Comparison of ENCODE assay signal across 13 cellular contexts in the genomic region with DNA sequence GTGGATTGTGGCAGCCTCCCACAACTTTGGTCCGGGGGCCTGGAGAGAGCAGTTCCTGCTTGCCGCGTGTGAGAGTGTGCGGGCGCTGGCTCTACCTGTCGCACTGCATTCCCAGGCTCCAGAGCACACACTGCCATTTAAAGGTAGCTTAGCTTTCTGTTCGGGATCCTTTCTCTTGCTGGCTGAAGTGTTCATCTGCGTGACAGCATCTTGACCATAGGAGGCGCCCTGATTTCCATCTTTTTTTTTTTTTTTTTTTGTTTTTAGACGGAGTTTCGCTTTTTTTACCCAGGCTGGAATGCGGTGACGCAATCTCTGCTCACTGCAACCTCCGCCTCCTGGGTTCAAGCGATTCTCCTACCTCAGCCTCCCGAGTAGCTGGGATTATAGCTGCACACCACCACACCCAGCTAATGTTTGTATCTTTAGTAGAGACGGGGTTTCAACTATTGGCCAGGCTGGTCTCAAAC. TPM values are rescaled to one million over a fixed set of nuclear protein-coding genes. Genes with fewer than 3 reads are reported as not detected.
DNase-seq lines count a peak whose midpoint lies in the region; ATAC-seq and TF ChIP-seq lines count a peak whose summit lies in the region.
"Not testable (repeated sequence)": the region's sequence is repeated elsewhere in the genome, so short reads cannot be mapped to it uniquely, and the experiment has no call there.
"Had no signal": no experiment of that assay in that cellular context is flagged by ENCODE, and none has a peak within 500 bp of the region (broad histone marks: within the 10 kb centered on the region; RNA-seq: fewer than 3 reads in every experiment).

No MANE protein-coding gene starts in this region.

- H3K27ac ChIP-seq in Peyer's patch: peak overlapping the region in 2 of 4 donors; percentile 58 to 59
- H3K27ac ChIP-seq in breast epithelium: peak overlapping the region; percentile 72 to 74
- H3K27ac ChIP-seq in neural progenitor cell: not testable (repeated sequence)

- not testable (repeated sequence) for H3K9me3 Mint-ChIP-seq in CD14-positive monocyte; HFFc6; neural progenitor cell; stimulated activated naive B cell treated with anti-CD40 and anti-IgM and Interleukin-4, amounts not matched to agents 10 μg/mL and 1 μg/mL and 100 μg/mL, for 72 hours

- not testable (repeated sequence) for TF ChIP-seq CTCF in CD14-positive monocyte (IDR thresholded peaks at IDR 0.05)
- peak; percentile 45 for TF ChIP-seq CTCF in HFFc6 (IDR thresholded peaks at IDR 0.05)
- TF ChIP-seq CTCF in Peyer's patch (IDR thresholded peaks at IDR 0.05): peak in 1 of 6 experiments; percentile 23
- peak in 2 of 3 donors; percentile 25 to 56 for TF ChIP-seq CTCF in breast epithelium (IDR thresholded peaks at IDR 0.05)
- TF ChIP-seq CTCF in fibroblast of mammary gland (conservative IDR thresholded peaks at IDR 0.05; ENCODE audit: control insufficient read depth, insufficient read depth, low read depth, low read length): peak; percentile 26
- TF ChIP-seq CTCF in neural progenitor cell (IDR thresholded peaks at IDR 0.05): peak; percentile 50

- H3K27me3 Mint-ChIP-seq in CD14-positive monocyte (ENCODE audit: low read depth in 3 of 3); HFFc6 (ENCODE audit: insufficient read depth); neural progenitor cell (ENCODE audit: insufficient read depth, low read depth); stimulated activated naive B cell treated with anti-CD40 and anti-IgM and Interleukin-4, amounts not matched to agents 10 μg/mL and 1 μg/mL and 100 μg/mL, for 72 hours: not testable (repeated sequence)

- not testable (repeated sequence) for H3K9ac ChIP-seq in neural progenitor cell

- not testable (repeated sequence) for H3K9me3 ChIP-seq in Peyer's patch; breast epithelium; neural progenitor cell (ENCODE audit: low read depth)

- H3K4me3 Mint-ChIP-seq in CD14-positive monocyte; HFFc6; neural progenitor cell; stimulated activated naive B cell treated with anti-CD40 and anti-IgM and Interleukin-4, amounts not matched to agents 10 μg/mL and 1 μg/mL and 100 μg/mL, for 72 hours: not testable (repeated sequence)

- not testable (repeated sequence) for H3K36me3 ChIP-seq in Peyer's patch, breast epithelium, neural progenitor cell

- H3K4me3 ChIP-seq in Peyer's patch: peak overlapping the region in 2 of 4 donors; percentile 17 to 30
- not testable (repeated sequence) for H3K4me3 ChIP-seq in breast epithelium; fibroblast of mammary gland (ENCODE audit: control insufficient read depth, low read depth, low read length); neural progenitor cell

- H3K4me2 ChIP-seq in neural progenitor cell: not testable (repeated sequence)

- peak overlapping the region in 2 of 7 donors; percentile 20 to 67 for H3K27ac Mint-ChIP-seq in CD14-positive monocyte
- H3K27ac Mint-ChIP-seq in HFFc6, neural progenitor cell: not testable (repeated sequence)
- H3K27ac Mint-ChIP-seq in stimulated activated naive B cell treated with anti-CD40 and anti-IgM and Interleukin-4, amounts not matched to agents 10 μg/mL and 1 μg/mL and 100 μg/mL, for 72 hours: peak overlapping the region; percentile 9

- not testable (repeated sequence) for H3K4me1 Mint-ChIP-seq in CD14-positive monocyte; HFFc6 (ENCODE audit: low read depth); neural progenitor cell; stimulated activated naive B cell treated with anti-CD40 and anti-IgM and Interleukin-4, amounts not matched to agents 10 μg/mL and 1 μg/mL and 100 μg/mL, for 72 hours

- not testable (repeated sequence) for H3K4me1 ChIP-seq in Peyer's patch, breast epithelium, neural progenitor cell

- ATAC-seq in stimulated activated naive B cell treated with anti-CD40 and anti-IgM and Interleukin-4, amounts not matched to agents 10 μg/mL and 1 μg/mL and 100 μg/mL, for 72 hours (replicated peaks): not testable (repeated sequence)

- not testable (repeated sequence) for H3K27me3 ChIP-seq in Peyer's patch, breast epithelium, neural progenitor cell

- not testable (repeated sequence) for H3F3A ChIP-seq in neural progenitor cell (ENCODE audit: low read depth)

- H3K36me3 Mint-ChIP-seq in CD14-positive monocyte; HFFc6 (ENCODE audit: low read depth); neural progenitor cell; stimulated activated naive B cell treated with anti-CD40 and anti-IgM and Interleukin-4, amounts not matched to agents 10 μg/mL and 1 μg/mL and 100 μg/mL, for 72 hours: not testable (repeated sequence)

- H2AFZ ChIP-seq in neural progenitor cell (replicated peaks): not testable (repeated sequence)

- H4K20me1 ChIP-seq in neural progenitor cell (ENCODE audit: low read depth): not testable (repeated sequence)

- not testable (repeated sequence) for TF ChIP-seq POLR2A in Peyer's patch (IDR thresholded peaks at IDR 0.05); breast epithelium (IDR thresholded peaks at IDR 0.05)

- peak; percentile 10 for DNase-seq in CD14-positive monocyte (ENCODE audit: low spot score)
- DNase-seq in HFFc6; breast epithelium (ENCODE audit: low spot score in 2 of 2); stimulated activated naive B cell treated with anti-CD40 and anti-IgM and Interleukin-4, amounts not matched to agents 10 μg/mL and 1 μg/mL and 100 μg/mL, for 72 hours: not testable (repeated sequence)
- DNase-seq in Peyer's patch: peak in 2 of 3 donors; percentile 32 to 49
- peak; percentile 61 for DNase-seq in fibroblast of mammary gland (ENCODE audit: low read depth)
- peak; percentile 14 for DNase-seq in kidney glomerular epithelial cell (lab: John Stamatoyannopoulos, UW)
- DNase-seq in neural progenitor cell (ENCODE audit: low spot score): peak; percentile 53

- intact Hi-C loops in CD14-positive monocyte (cut with micrococcal nuclease); breast epithelium (cut with DNase I; ENCODE audit: low total_unique reads): not testable (repeated sequence)

- not testable (repeated sequence) for H3K79me2 ChIP-seq in neural progenitor cell (ENCODE audit: low read depth)

RNA-seq across cellular contexts. Expression of gene PDPK1, which starts 13.6 kb away (rescaled TPM):
- polyA plus RNA-seq in CD14-positive monocyte: 10 to 100 TPM; 35.6 to 38.6 TPM
- 10 to 100 TPM; 34.2 to 43.8 (median 37.0) TPM for total RNA-seq in HFFc6 (2021; fragmentation: NEBNext Ultra II Directional; extraction: Animal tissue kit (Norgen Biotek cat#: 25700))
- total RNA-seq in Peyer's patch (100 to 1,000 TPM in 1 of 4 donors, 10 to 100 TPM in 3; 38.8 to 128 (median 85.1) TPM), breast epithelium (10 to 100 TPM; 28.8 to 32.8 (median 29.4) TPM), neural progenitor cell (ENCODE audit: low replicate concordance) (13.6 and 13.9 TPM in 2 replicates)

RNA-seq across cellular contexts. Expression of gene CEMP1, which starts 20.2 kb away (rescaled TPM):
- polyA plus RNA-seq in CD14-positive monocyte: under 1 TPM in 1 of 2 donors, not detected in 1; 0.56 TPM
- total RNA-seq in HFFc6 (2021; fragmentation: NEBNext Ultra II Directional; extraction: Animal tissue kit (Norgen Biotek cat#: 25700)): not detected
- total RNA-seq in Peyer's patch (10 to 100 TPM in 1 of 4 donors, 1 to 10 TPM in 1, not detected in 2; 9.4 to 11.4 TPM), breast epithelium (1 to 10 TPM in 2 of 3 donors, not detected in 1; 2.3 to 2.6 TPM), neural progenitor cell (ENCODE audit: low replicate concordance) (0.09 TPM in 1 of 2 replicates, not detected in the other)
- total RNA-seq: activated CD8-positive, alpha-beta memory T cell treated with anti-CD3 and anti-CD28 coated beads for 36 hours; left ventricle myocardium superior; M059J; PC-3; SJCRH30 had no signal

RNA-seq across cellular contexts. Expression of gene AMDHD2, which starts 31.3 kb away (rescaled TPM):
- 1 to 10 TPM; 6.9 to 8.4 TPM for polyA plus RNA-seq in CD14-positive monocyte
- total RNA-seq in HFFc6 (2021; fragmentation: NEBNext Ultra II Directional; extraction: Animal tissue kit (Norgen Biotek cat#: 25700)): 10 to 100 TPM; 15.6 to 19.3 (median 18.6) TPM
- total RNA-seq in Peyer's patch (100 to 1,000 TPM in 1 of 4 donors, 10 to 100 TPM in 3; 56.0 to 173 (median 83.8) TPM), breast epithelium (10 to 100 TPM; 27.9 to 57.0 (median 28.2) TPM), neural progenitor cell (ENCODE audit: low replicate concordance) (11.7 and 39.2 TPM in 2 replicates)

RNA-seq across cellular contexts. Expression of gene ATP6V0C, which starts 37.7 kb away (rescaled TPM):
- 100 to 1,000 TPM; 176 to 187 TPM for polyA plus RNA-seq in CD14-positive monocyte
- 100 to 1,000 TPM; 303 to 341 (median 309) TPM for total RNA-seq in HFFc6 (2021; fragmentation: NEBNext Ultra II Directional; extraction: Animal tissue kit (Norgen Biotek cat#: 25700))
- total RNA-seq in Peyer's patch (100 to 1,000 TPM in 2 of 4 donors, 10 to 100 TPM in 2; 27.2 to 116 (median 101) TPM), breast epithelium (10 to 100 TPM; 27.5 to 70.2 (median 45.4) TPM), neural progenitor cell (ENCODE audit: low replicate concordance) (11.6 and 44.3 TPM in 2 replicates)
